In genomic region chr6:3977875-3978711, GRCh38 we compare ENCODE assay signal across 8 cellular contexts.
DNase-seq lines count a peak whose midpoint lies in the region; ATAC-seq and TF ChIP-seq lines count a peak whose summit lies in the region.

No MANE protein-coding gene starts in this region.

- ATAC-seq in HG02759 (IDR thresholded peaks at IDR 0.05; ENCODE audit: unreplicated experiment): peak; percentile 87
- peak; percentile 99 for ATAC-seq in stimulated activated naive CD8-positive, alpha-beta T cell treated with anti-CD3 and anti-CD28 coated beads, Interleukin-15, amount 100 ng/mL, for 72 hours

- no peak overlapping the region for H3K4me3 ChIP-seq in endodermal cell (ENCODE audit: low read length)

- H3K27ac ChIP-seq in endodermal cell (ENCODE audit: low read depth, low read length): no peak overlapping the region

- peak; percentile 83 for TF ChIP-seq CTCF in endodermal cell (conservative IDR thresholded peaks at IDR 0.05)

- H3K27me3 Mint-ChIP-seq in endodermal cell (ENCODE audit: insufficient read depth): no peaks in the 10 kb centered on the region
- peaks cover 8% of the 10 kb centered on the region for H3K27me3 Mint-ChIP-seq in stimulated activated naive CD8-positive, alpha-beta T cell treated with anti-CD3 and anti-CD28 coated beads, Interleukin-15, amount 100 ng/mL, for 72 hours

- H3K4me3 Mint-ChIP-seq in endodermal cell: no peak overlapping the region
- H3K4me3 Mint-ChIP-seq in stimulated activated naive CD8-positive, alpha-beta T cell treated with anti-CD3 and anti-CD28 coated beads, Interleukin-15, amount 100 ng/mL, for 72 hours: no peak overlapping the region

- WGBS in endodermal cell (ENCODE audit: insufficient coverage in 1 of 2, insufficient read length in 1 of 2), 2 experiments: 43 to 68% methylated on average over 7 to 16 of the region's 16 CpGs

- H3K4me1 Mint-ChIP-seq in endodermal cell: no peaks in the 10 kb centered on the region
- peaks cover 11% of the 10 kb centered on the region for H3K4me1 Mint-ChIP-seq in stimulated activated naive CD8-positive, alpha-beta T cell treated with anti-CD3 and anti-CD28 coated beads, Interleukin-15, amount 100 ng/mL, for 72 hours

- H3K27ac Mint-ChIP-seq in endodermal cell: no peak overlapping the region
- no peak overlapping the region for H3K27ac Mint-ChIP-seq in stimulated activated naive CD8-positive, alpha-beta T cell treated with anti-CD3 and anti-CD28 coated beads, Interleukin-15, amount 100 ng/mL, for 72 hours

- peaks cover 6% of the 10 kb centered on the region for H3K36me3 ChIP-seq in endodermal cell (ENCODE audit: control insufficient read depth, insufficient read depth, low read length)

- H3K9me3 ChIP-seq in endodermal cell (ENCODE audit: control insufficient read depth, low read length): no peaks in the 10 kb centered on the region

- peaks cover 3% of the 10 kb centered on the region for H3K9me3 Mint-ChIP-seq in endodermal cell
- no peaks in the 10 kb centered on the region for H3K9me3 Mint-ChIP-seq in stimulated activated naive CD8-positive, alpha-beta T cell treated with anti-CD3 and anti-CD28 coated beads, Interleukin-15, amount 100 ng/mL, for 72 hours

- DNase-seq in activated gamma-delta T cell treated with Interleukin-2 at 50 U/mL for 16 hours (peak; percentile 36), activated gamma-delta T cell (lab: John Stamatoyannopoulos, UW) (no peak), NCI-H226 (peak; percentile 28), endodermal cell (peak; percentile 84), myocyte (ENCODE audit: low read depth) (peak; percentile 76)
- peak; percentile 34 to 44 for DNase-seq in activated CD4-positive, alpha-beta T cell treated with anti-CD3 and anti-CD28 coated beads, Interleukin-2, amount 50 U/mL, for 4 hours
- peak; percentile 43 to 48 for DNase-seq in stimulated activated naive CD8-positive, alpha-beta T cell treated with anti-CD3 and anti-CD28 coated beads, Interleukin-15, amount 100 ng/mL, for 72 hours

- no peak overlapping the region for H3K9ac ChIP-seq in endodermal cell (ENCODE audit: extremely low read depth, low read length, poor library complexity, severe bottlenecking)

- no peaks in the 10 kb centered on the region for H3K4me1 ChIP-seq in endodermal cell (ENCODE audit: control insufficient read depth, insufficient read depth, low read length)

- peaks cover 13% of the 10 kb centered on the region for H3K36me3 Mint-ChIP-seq in endodermal cell (ENCODE audit: low read depth)

- H3K27me3 ChIP-seq in endodermal cell (ENCODE audit: control insufficient read depth, insufficient read depth, low read length, poor library complexity, severe bottlenecking): no peaks in the 10 kb centered on the region
